Comparison of ENCODE assay signal across 1 cellular context in genomic region chrX:11768039-11768438, GRCh38.
TF ChIP-seq lines count a peak whose summit lies in the region.

No MANE protein-coding gene starts in this region.

TF ChIP-seq in GM12878, 131 proteins besides CTCF, POLR2A, EP300 and RAD21 (continued from another document and continues in another):
- TF ChIP-seq, protein P1, sequence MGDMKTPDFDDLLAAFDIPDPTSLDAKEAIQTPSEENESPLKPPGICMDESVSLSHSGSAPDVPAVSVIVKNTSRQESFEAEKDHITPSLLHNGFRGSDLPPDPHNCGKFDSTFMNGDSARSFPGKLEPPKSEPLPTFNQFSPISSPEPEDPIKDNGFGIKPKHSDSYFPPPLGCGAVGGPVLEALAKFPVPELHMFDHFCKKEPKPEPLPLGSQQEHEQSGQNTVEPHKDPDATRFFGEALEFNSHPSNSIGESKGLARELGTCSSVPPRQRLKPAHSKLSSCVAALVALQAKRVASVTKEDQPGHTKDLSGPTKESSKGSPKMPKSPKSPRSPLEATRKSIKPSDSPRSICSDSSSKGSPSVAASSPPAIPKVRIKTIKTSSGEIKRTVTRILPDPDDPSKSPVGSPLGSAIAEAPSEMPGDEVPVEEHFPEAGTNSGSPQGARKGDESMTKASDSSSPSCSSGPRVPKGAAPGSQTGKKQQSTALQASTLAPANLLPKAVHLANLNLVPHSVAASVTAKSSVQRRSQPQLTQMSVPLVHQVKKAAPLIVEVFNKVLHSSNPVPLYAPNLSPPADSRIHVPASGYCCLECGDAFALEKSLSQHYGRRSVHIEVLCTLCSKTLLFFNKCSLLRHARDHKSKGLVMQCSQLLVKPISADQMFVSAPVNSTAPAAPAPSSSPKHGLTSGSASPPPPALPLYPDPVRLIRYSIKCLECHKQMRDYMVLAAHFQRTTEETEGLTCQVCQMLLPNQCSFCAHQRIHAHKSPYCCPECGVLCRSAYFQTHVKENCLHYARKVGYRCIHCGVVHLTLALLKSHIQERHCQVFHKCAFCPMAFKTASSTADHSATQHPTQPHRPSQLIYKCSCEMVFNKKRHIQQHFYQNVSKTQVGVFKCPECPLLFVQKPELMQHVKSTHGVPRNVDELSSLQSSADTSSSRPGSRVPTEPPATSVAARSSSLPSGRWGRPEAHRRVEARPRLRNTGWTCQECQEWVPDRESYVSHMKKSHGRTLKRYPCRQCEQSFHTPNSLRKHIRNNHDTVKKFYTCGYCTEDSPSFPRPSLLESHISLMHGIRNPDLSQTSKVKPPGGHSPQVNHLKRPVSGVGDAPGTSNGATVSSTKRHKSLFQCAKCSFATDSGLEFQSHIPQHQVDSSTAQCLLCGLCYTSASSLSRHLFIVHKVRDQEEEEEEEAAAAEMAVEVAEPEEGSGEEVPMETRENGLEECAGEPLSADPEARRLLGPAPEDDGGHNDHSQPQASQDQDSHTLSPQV (IDR thresholded peaks at IDR 0.05): no peak
- TF ChIP-seq WRNIP1 (IDR thresholded peaks at IDR 0.05; ENCODE audit: borderline replicate concordance, low read depth, low read length): no peak
- TF ChIP-seq E4F1 (IDR thresholded peaks at IDR 0.05; ENCODE audit: borderline replicate concordance, partially characterized antibody): no peak
- no peak for TF ChIP-seq HDAC6 (IDR thresholded peaks at IDR 0.05; ENCODE audit: unreplicated experiment)
- no peak for TF ChIP-seq CHD4 (IDR thresholded peaks at IDR 0.05)
- TF ChIP-seq, protein P2, sequence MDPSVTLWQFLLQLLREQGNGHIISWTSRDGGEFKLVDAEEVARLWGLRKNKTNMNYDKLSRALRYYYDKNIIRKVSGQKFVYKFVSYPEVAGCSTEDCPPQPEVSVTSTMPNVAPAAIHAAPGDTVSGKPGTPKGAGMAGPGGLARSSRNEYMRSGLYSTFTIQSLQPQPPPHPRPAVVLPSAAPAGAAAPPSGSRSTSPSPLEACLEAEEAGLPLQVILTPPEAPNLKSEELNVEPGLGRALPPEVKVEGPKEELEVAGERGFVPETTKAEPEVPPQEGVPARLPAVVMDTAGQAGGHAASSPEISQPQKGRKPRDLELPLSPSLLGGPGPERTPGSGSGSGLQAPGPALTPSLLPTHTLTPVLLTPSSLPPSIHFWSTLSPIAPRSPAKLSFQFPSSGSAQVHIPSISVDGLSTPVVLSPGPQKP (IDR thresholded peaks at IDR 0.05; ENCODE audit: low read depth, low read length): no peak
- TF ChIP-seq PML (IDR thresholded peaks at IDR 0.05; ENCODE audit: low read length): no peak
- no peak for TF ChIP-seq NRF1 (conservative IDR thresholded peaks at IDR 0.05; ENCODE audit: low read depth, low read length)
- TF ChIP-seq ZBTB4 (CRISPR knock-in tag; IDR thresholded peaks at IDR 0.05): no peak
- peak; percentile 68 for TF ChIP-seq BCL11A (IDR thresholded peaks at IDR 0.05; ENCODE audit: low read depth, low read length)
- peak; percentile 63 for TF ChIP-seq MEF2B (IDR thresholded peaks at IDR 0.05; ENCODE audit: partially characterized antibody, poor library complexity, severe bottlenecking)
- TF ChIP-seq SIN3A (IDR thresholded peaks at IDR 0.05; ENCODE audit: low read depth, low read length): no peak
- TF ChIP-seq, protein P3, sequence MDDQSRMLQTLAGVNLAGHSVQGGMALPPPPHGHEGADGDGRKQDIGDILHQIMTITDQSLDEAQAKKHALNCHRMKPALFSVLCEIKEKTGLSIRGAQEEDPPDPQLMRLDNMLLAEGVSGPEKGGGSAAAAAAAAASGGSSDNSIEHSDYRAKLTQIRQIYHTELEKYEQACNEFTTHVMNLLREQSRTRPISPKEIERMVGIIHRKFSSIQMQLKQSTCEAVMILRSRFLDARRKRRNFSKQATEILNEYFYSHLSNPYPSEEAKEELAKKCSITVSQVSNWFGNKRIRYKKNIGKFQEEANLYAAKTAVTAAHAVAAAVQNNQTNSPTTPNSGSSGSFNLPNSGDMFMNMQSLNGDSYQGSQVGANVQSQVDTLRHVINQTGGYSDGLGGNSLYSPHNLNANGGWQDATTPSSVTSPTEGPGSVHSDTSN (IDR thresholded peaks at IDR 0.05; ENCODE audit: insufficient replicate concordance, low read depth, low read length): no peak
- no peak for TF ChIP-seq ZSCAN29 (IDR thresholded peaks at IDR 0.05)
- no peak for TF ChIP-seq ZBED1 (IDR thresholded peaks at IDR 0.05; ENCODE audit: borderline replicate concordance)
- no peak for TF ChIP-seq MAX (IDR thresholded peaks at IDR 0.05; ENCODE audit: low read depth, low read length)
- no peak for TF ChIP-seq FOS (IDR thresholded peaks at IDR 0.05; ENCODE audit: borderline replicate concordance, extremely low read depth, insufficient read length)
- peak; percentile 77 for TF ChIP-seq JUNB (IDR thresholded peaks at IDR 0.05)
- TF ChIP-seq LARP7 (IDR thresholded peaks at IDR 0.05): no peak
- no peak for TF ChIP-seq SMAD5 (IDR thresholded peaks at IDR 0.05; ENCODE audit: low read depth)
- TF ChIP-seq ASH2L (IDR thresholded peaks at IDR 0.05; ENCODE audit: borderline replicate concordance, low read depth): no peak
- no peak for TF ChIP-seq POLR2AphosphoS5 (IDR thresholded peaks at IDR 0.05; ENCODE audit: low read length)
- TF ChIP-seq NBN (IDR thresholded peaks at IDR 0.05): peak; percentile 70; the same call in 1 of the 2 replicates
- no peak for TF ChIP-seq RCOR1 (conservative IDR thresholded peaks at IDR 0.05; ENCODE audit: low read depth, low read length)
- no peak for TF ChIP-seq NFXL1 (IDR thresholded peaks at IDR 0.05; ENCODE audit: borderline replicate concordance)
- TF ChIP-seq SKIL (IDR thresholded peaks at IDR 0.05; ENCODE audit: low read depth, poor library complexity, severe bottlenecking): peak; percentile 53
- no peak for TF ChIP-seq ZNF274 (IDR thresholded peaks at IDR 0.05; ENCODE audit: insufficient read depth, insufficient read length)
- TF ChIP-seq STAT1 (conservative IDR thresholded peaks at IDR 0.05): no peak
- TF ChIP-seq NFYA (IDR thresholded peaks at IDR 0.05; ENCODE audit: borderline replicate concordance, low read depth, low read length): no peak
- TF ChIP-seq, protein P4, sequence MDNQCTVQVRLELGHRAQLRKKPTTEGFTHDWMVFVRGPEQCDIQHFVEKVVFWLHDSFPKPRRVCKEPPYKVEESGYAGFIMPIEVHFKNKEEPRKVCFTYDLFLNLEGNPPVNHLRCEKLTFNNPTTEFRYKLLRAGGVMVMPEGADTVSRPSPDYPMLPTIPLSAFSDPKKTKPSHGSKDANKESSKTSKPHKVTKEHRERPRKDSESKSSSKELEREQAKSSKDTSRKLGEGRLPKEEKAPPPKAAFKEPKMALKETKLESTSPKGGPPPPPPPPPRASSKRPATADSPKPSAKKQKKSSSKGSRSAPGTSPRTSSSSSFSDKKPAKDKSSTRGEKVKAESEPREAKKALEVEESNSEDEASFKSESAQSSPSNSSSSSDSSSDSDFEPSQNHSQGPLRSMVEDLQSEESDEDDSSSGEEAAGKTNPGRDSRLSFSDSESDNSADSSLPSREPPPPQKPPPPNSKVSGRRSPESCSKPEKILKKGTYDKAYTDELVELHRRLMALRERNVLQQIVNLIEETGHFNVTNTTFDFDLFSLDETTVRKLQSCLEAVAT (IDR thresholded peaks at IDR 0.05): no peak
- TF ChIP-seq CEBPB (IDR thresholded peaks at IDR 0.05; ENCODE audit: borderline replicate concordance in 1 of 2, low read depth in 2 of 2, low read length in 2 of 2): no peak
- TF ChIP-seq, protein P5, sequence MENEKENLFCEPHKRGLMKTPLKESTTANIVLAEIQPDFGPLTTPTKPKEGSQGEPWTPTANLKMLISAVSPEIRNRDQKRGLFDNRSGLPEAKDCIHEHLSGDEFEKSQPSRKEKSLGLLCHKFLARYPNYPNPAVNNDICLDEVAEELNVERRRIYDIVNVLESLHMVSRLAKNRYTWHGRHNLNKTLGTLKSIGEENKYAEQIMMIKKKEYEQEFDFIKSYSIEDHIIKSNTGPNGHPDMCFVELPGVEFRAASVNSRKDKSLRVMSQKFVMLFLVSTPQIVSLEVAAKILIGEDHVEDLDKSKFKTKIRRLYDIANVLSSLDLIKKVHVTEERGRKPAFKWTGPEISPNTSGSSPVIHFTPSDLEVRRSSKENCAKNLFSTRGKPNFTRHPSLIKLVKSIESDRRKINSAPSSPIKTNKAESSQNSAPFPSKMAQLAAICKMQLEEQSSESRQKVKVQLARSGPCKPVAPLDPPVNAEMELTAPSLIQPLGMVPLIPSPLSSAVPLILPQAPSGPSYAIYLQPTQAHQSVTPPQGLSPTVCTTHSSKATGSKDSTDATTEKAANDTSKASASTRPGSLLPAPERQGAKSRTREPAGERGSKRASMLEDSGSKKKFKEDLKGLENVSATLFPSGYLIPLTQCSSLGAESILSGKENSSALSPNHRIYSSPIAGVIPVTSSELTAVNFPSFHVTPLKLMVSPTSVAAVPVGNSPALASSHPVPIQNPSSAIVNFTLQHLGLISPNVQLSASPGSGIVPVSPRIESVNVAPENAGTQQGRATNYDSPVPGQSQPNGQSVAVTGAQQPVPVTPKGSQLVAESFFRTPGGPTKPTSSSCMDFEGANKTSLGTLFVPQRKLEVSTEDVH (IDR thresholded peaks at IDR 0.05; ENCODE audit: low read depth, partially characterized antibody): no peak
- TF ChIP-seq EGR1 (IDR thresholded peaks at IDR 0.05; ENCODE audit: borderline replicate concordance in 1 of 2, low read depth in 2 of 2, low read length in 2 of 2): no peak
- TF ChIP-seq SIX5 (IDR thresholded peaks at IDR 0.05; ENCODE audit: low read depth, low read length, severe bottlenecking): no peak
- peak; percentile 28 for TF ChIP-seq SMAD1 (IDR thresholded peaks at IDR 0.05; ENCODE audit: low read depth, partially characterized antibody)
- no peak for TF ChIP-seq EZH2 (IDR thresholded peaks at IDR 0.05; ENCODE audit: borderline replicate concordance, control insufficient read depth, low read depth, low read length)
- no peak for TF ChIP-seq PAX8 (IDR thresholded peaks at IDR 0.05)
